In the genomic region with DNA sequence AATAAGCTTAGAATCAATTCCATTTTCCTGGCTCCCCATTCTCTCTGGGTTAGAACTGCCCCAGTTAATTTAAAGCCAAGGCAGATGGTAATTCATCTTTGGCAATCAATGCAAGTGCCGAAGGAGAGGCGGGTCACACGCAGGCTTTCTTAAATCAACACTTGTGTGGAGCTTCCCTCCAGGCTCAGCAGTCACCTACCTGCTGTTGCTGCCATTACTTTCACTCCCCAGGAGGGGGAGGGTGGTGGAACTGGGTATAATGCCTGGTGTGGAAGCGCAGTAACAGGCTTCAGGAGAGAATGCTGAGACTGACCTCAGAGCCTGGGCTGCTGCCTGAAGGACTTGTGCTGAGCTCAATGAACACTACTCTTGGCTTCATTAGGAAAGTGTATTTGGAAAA, we compare ENCODE assay signal across 9 cellular contexts. TPM values are rescaled to one million over a fixed set of nuclear protein-coding genes. Genes with fewer than 3 reads are reported as not detected.
DNase-seq lines count a peak whose midpoint lies in the region; ATAC-seq, FAIRE-seq and TF ChIP-seq lines count a peak whose summit lies in the region.
"Had no signal": no experiment of that assay in that cellular context is flagged by ENCODE, and none has a peak within 500 bp of the region (broad histone marks: within the 10 kb centered on the region; RNA-seq: fewer than 3 reads in every experiment).

No MANE protein-coding gene starts in this region.

- ATAC-seq in left lung = peak; percentile 83

- no peaks in the 10 kb centered on the region for H3K9me3 ChIP-seq in left lung
- H3K9me3 ChIP-seq: SJSA1 had no signal

- DNase-seq in G401 (ENCODE audit: low spot score) (peak; percentile 85), HTR-8/SVneo (ENCODE audit: insufficient read length, low spot score) (peak; percentile 2), astrocyte of the hippocampus (ENCODE audit: low read depth, low spot score) (peak; percentile 19), left lung (no peak), HK-2 (ENCODE audit: unreplicated experiment) (no peak), A172 (ENCODE audit: low spot score) (no peak)
- no peak for DNase-seq in activated CD4-positive, alpha-beta memory T cell treated with anti-CD3 and anti-CD28 coated beads for 36 hours
- no peak for DNase-seq in activated CD8-positive, alpha-beta memory T cell treated with anti-CD3 and anti-CD28 coated beads, Interleukin-2, amount 50 U/mL, for 4 hours

- H3K36me3 ChIP-seq in left lung = no peaks in the 10 kb centered on the region
- H3K36me3 ChIP-seq: SJSA1 had no signal

- no peaks in the 10 kb centered on the region for H3K4me1 Mint-ChIP-seq in activated CD4-positive, alpha-beta memory T cell treated with anti-CD3 and anti-CD28 coated beads for 36 hours (ENCODE audit: low read depth)

- H3K9me3 Mint-ChIP-seq in activated CD4-positive, alpha-beta memory T cell treated with anti-CD3 and anti-CD28 coated beads for 36 hours = no peaks in the 10 kb centered on the region

- POLR2A ChIA-PET in activated CD4-positive, alpha-beta memory T cell treated with anti-CD3 and anti-CD28 coated beads for 36 hours (lab: Charles Lee) = no interaction called here

- in situ Hi-C loops in G401 (cut with HindIII; ENCODE audit: low sequenced_read_pairs) = no loop called here

- FAIRE-seq in HTR-8/SVneo (lab: Jason Lieb, UNC) = no peak

- intact Hi-C loops in left lung (cut with DNase I) = no loop called here
- intact Hi-C loops in activated CD4-positive, alpha-beta memory T cell treated with anti-CD3 and anti-CD28 coated beads for 36 hours (cut with micrococcal nuclease) = no loop called here

- H3K4me3 Mint-ChIP-seq in activated CD4-positive, alpha-beta memory T cell treated with anti-CD3 and anti-CD28 coated beads for 36 hours = no peak overlapping the region

- CTCF ChIA-PET in activated CD4-positive, alpha-beta memory T cell treated with anti-CD3 and anti-CD28 coated beads for 36 hours (lab: Charles Lee) = interaction anchor here (0.8 to 1.0 kb wide), 2 partner anchors 67 to 111 kb away, joined by 3 read pairs; no protein-coding TSS in a partner anchor

- H3K4me3 ChIP-seq in left lung = no peak overlapping the region
- H3K4me3 ChIP-seq: SJSA1 had no signal

- H3K4me1 ChIP-seq in left lung = no peaks in the 10 kb centered on the region
- H3K4me1 ChIP-seq: SJSA1 had no signal

- peaks cover 4% of the 10 kb centered on the region for H3K27me3 Mint-ChIP-seq in activated CD4-positive, alpha-beta memory T cell treated with anti-CD3 and anti-CD28 coated beads for 36 hours

- no peak overlapping the region for H3K27ac Mint-ChIP-seq in activated CD4-positive, alpha-beta memory T cell treated with anti-CD3 and anti-CD28 coated beads for 36 hours

- H3K27ac ChIP-seq in left lung = no peak overlapping the region
- H3K27ac ChIP-seq: SJSA1 had no signal

- no peaks in the 10 kb centered on the region for H3K27me3 ChIP-seq in left lung
- H3K27me3 ChIP-seq: SJSA1 had no signal

- no peak for TF ChIP-seq CTCF in left lung (IDR thresholded peaks at IDR 0.05)

- no peaks in the 10 kb centered on the region for H3K36me3 Mint-ChIP-seq in activated CD4-positive, alpha-beta memory T cell treated with anti-CD3 and anti-CD28 coated beads for 36 hours

RNA-seq across cellular contexts. Expression of gene TTR, which starts 19.2 kb away (rescaled TPM):
- total RNA-seq in G401 (2014; rRNA removed; shearing (Covaris generic)) = not detected in 2 replicates
- not detected for total RNA-seq in left lung
- total RNA-seq in activated CD4-positive, alpha-beta memory T cell treated with anti-CD3 and anti-CD28 coated beads for 36 hours = not detected
- not detected in 2 replicates for total RNA-seq in A172 (2014; rRNA removed; shearing (Covaris generic))
- total RNA-seq: SJSA1 had no signal

Comparison
In these comparisons a context has a peak if more than half of its experiments do, and no peak if none do; other contexts are left out.
1. DNase-seq: peak in G401 (single experiment), HTR-8/SVneo (single experiment) and astrocyte of the hippocampus (single experiment); none in left lung (0 of 2), activated CD4-positive, alpha-beta memory T cell treated with anti-CD3 and anti-CD28 coated beads for 36 hours (single experiment), HK-2 (single experiment), A172 (single experiment) and activated CD8-positive, alpha-beta memory T cell treated with anti-CD3 and anti-CD28 coated beads, Interleukin-2, amount 50 U/mL, for 4 hours (single experiment).